25 cellular contexts compared by ENCODE assay signal in genomic region chr17:67385122-67385988, GRCh38. TPM values are rescaled to one million over a fixed set of nuclear protein-coding genes. Genes with fewer than 3 reads are reported as not detected.
DNase-seq lines count a peak whose midpoint lies in the region; ATAC-seq and TF ChIP-seq lines count a peak whose summit lies in the region.
"Had no signal": no experiment of that assay in that cellular context is flagged by ENCODE, and none has a peak within 500 bp of the region (broad histone marks: within the 10 kb centered on the region; RNA-seq: fewer than 3 reads in every experiment).

No MANE protein-coding gene starts in this region.

- H3K4me3 Mint-ChIP-seq in CD4-positive, alpha-beta T cell: peak overlapping the region; percentile 43
- H3K4me3 Mint-ChIP-seq: HFFc6, mesothelial cell of epicardium, T-helper 17 cell had no signal

- no peak overlapping the region for H3K4me3 ChIP-seq in WERI-Rb-1 (ENCODE audit: low read depth, low read length)
- H3K4me3 ChIP-seq: esophagus muscularis mucosa, gastroesophageal sphincter, tibial artery had no signal

- no peaks in the 10 kb centered on the region for H3K27me3 ChIP-seq in CD4-positive, alpha-beta T cell (ENCODE audit: control insufficient read depth, insufficient read depth, low read length)
- H3K27me3 ChIP-seq in WERI-Rb-1 (ENCODE audit: insufficient read depth, low read depth, severe bottlenecking): no peaks in the 10 kb centered on the region
- H3K27me3 ChIP-seq: esophagus muscularis mucosa, gastroesophageal sphincter, tibial artery had no signal

- no peaks in the 10 kb centered on the region for H3K9me3 Mint-ChIP-seq in CD4-positive, alpha-beta T cell
- H3K9me3 Mint-ChIP-seq: HFFc6, mesothelial cell of epicardium had no signal

- peaks cover 73% of the 10 kb centered on the region for H3K4me1 Mint-ChIP-seq in CD4-positive, alpha-beta T cell (ENCODE audit: low read depth)
- H3K4me1 Mint-ChIP-seq: mesothelial cell of epicardium had no signal

- CTCF ChIA-PET in CD4-positive, alpha-beta T cell (lab: Charles Lee): interaction anchor here (1.2 to 7.3 kb wide), 3 partner anchors 10 to 90 kb away, joined by 3 to 53 read pairs (median 3); no protein-coding TSS in a partner anchor

- H3K36me3 Mint-ChIP-seq in CD4-positive, alpha-beta T cell (ENCODE audit: low read depth): peaks cover 55% of the 10 kb centered on the region
- H3K36me3 Mint-ChIP-seq: mesothelial cell of epicardium had no signal

- no peak overlapping the region for H3K27ac ChIP-seq in CD4-positive, alpha-beta T cell (ENCODE audit: low read depth, low read length)
- H3K27ac ChIP-seq in WERI-Rb-1: no peak overlapping the region
- H3K27ac ChIP-seq: esophagus muscularis mucosa, gastroesophageal sphincter, tibial artery had no signal

- ATAC-seq in CD4-positive, alpha-beta T cell (ENCODE audit: poor library complexity): no peak
- ATAC-seq in SK-N-SH treated with all-trans-retinoic acid at 6 μM for 48 hours: peak; percentile 42
- ATAC-seq: gastroesophageal sphincter, T-helper 17 cell had no signal

- DNase-seq in activated CD8-positive, alpha-beta memory T cell treated with anti-CD3 and anti-CD28 coated beads for 24 hours: peak; percentile 47
- no peak for DNase-seq in activated CD8-positive, alpha-beta memory T cell treated with anti-CD3 and anti-CD28 coated beads, Interleukin-2, amount 50 U/mL, for 48 hours
- DNase-seq in CD4-positive, alpha-beta T cell: no peak
- peak; percentile 22 to 40 for DNase-seq in erythroblast (lab: John Stamatoyannopoulos, UW)
- DNase-seq in NCI-H2107 (lab: John Stamatoyannopoulos, UW): no peak
- DNase-seq in WERI-Rb-1: no peak
- DNase-seq in Ammon's horn (ENCODE audit: low spot score): no peak
- DNase-seq: ACHN; C1 segment of cervical spinal cord; cerebellar nuclear complex; DMS 273 treated with DMSO at 0.1 percent for 48 hours; HFFc6; NCI-H1417; NCI-H2227 treated with DMSO at 0.1 percent for 48 hours; NCI-H774; OCI-M1; posterior cingulate gyrus; SIG-M5; stimulated activated naive CD4-positive, alpha-beta T cell; T-helper 17 cell; tibial artery had no signal

- POLR2A ChIA-PET in CD4-positive, alpha-beta T cell (lab: Charles Lee): interaction anchor here (0.6 to 1.4 kb wide), 6 partner anchors 8 to 90 kb away, joined by 3 to 5 read pairs (median 4); partner anchors contain the start of gene PITPNC1

- H3K9me3 ChIP-seq in CD4-positive, alpha-beta T cell (ENCODE audit: control insufficient read depth, low read length): no peaks in the 10 kb centered on the region
- peaks cover 4% of the 10 kb centered on the region for H3K9me3 ChIP-seq in WERI-Rb-1 (ENCODE audit: severe bottlenecking)
- H3K9me3 ChIP-seq: esophagus muscularis mucosa, gastroesophageal sphincter, tibial artery had no signal

- no peaks in the 10 kb centered on the region for H3K27me3 Mint-ChIP-seq in CD4-positive, alpha-beta T cell
- H3K27me3 Mint-ChIP-seq: T-helper 17 cell had no signal

- intact Hi-C loops in CD4-positive, alpha-beta T cell (cut with DNase I, micrococcal nuclease): loop anchor here in 1 of 2 experiments (5.0 kb wide), 1 partner anchor 37 kb away; no protein-coding TSS in a partner anchor

- TF ChIP-seq POLR2A in erythroblast (IDR thresholded peaks at IDR 0.05; ENCODE audit: low read length): no peak

- H3K36me3 ChIP-seq in WERI-Rb-1: no peaks in the 10 kb centered on the region
- H3K36me3 ChIP-seq: gastroesophageal sphincter, tibial artery had no signal

- peak overlapping the region; percentile 75 for H3K27ac Mint-ChIP-seq in CD4-positive, alpha-beta T cell
- H3K27ac Mint-ChIP-seq: HFFc6, mesothelial cell of epicardium had no signal

- TF ChIP-seq CTCF in CD4-positive, alpha-beta T cell (IDR thresholded peaks at IDR 0.05): no peak
- TF ChIP-seq CTCF in WERI-Rb-1 (IDR thresholded peaks at IDR 0.05; ENCODE audit: low read depth, low read length): no peak

TF ChIP-seq in SK-N-SH treated with all-trans-retinoic acid at 6 μM for 48 hours, 23 proteins besides CTCF, POLR2A, EP300 and RAD21:
- TF ChIP-seq CSRNP3 (CRISPR knock-in tag; IDR thresholded peaks at IDR 0.05) (no peak), ZNF565 (CRISPR knock-in tag; conservative IDR thresholded peaks at IDR 0.05; ENCODE audit: low read depth) (no peak), TCF4 (CRISPR knock-in tag; IDR thresholded peaks at IDR 0.05; ENCODE audit: borderline replicate concordance) (peak; percentile 73), SNAI2 (CRISPR knock-in tag; IDR thresholded peaks at IDR 0.05) (0 out of 2 replicates have a peak, but pooled peaks have one; percentile 8), ISL1 (CRISPR knock-in tag; IDR thresholded peaks at IDR 0.05) (0 out of 2 replicates have a peak, but pooled peaks have one; percentile 19), RARB (CRISPR knock-in tag; IDR thresholded peaks at IDR 0.05) (no peak), ZNF8 (CRISPR knock-in tag; IDR thresholded peaks at IDR 0.05) (no peak)

RNA-seq across cellular contexts. Expression of gene PITPNC1, which starts 8.3 kb away (rescaled TPM):
- total RNA-seq in CD4-positive, alpha-beta T cell: 10 to 100 TPM; 80.2 to 83.4 TPM

RNA-seq across cellular contexts. Expression of gene PSMD12, which starts 19.0 kb away (rescaled TPM):
- 10 to 100 TPM; 49.3 to 52.5 TPM for total RNA-seq in CD4-positive, alpha-beta T cell

Comparison
In these comparisons a context has a peak if more than half of its experiments do, and no peak if none do; other contexts are left out.
1. DNase-seq: peak in activated CD8-positive, alpha-beta memory T cell treated with anti-CD3 and anti-CD28 coated beads for 24 hours (single experiment) and erythroblast (2 of 2); none in activated CD8-positive, alpha-beta memory T cell treated with anti-CD3 and anti-CD28 coated beads, Interleukin-2, amount 50 U/mL, for 48 hours (single experiment), CD4-positive, alpha-beta T cell (0 of 10), NCI-H2107 (single experiment), WERI-Rb-1 (single experiment) and Ammon's horn (single experiment).